In the genomic region with DNA sequence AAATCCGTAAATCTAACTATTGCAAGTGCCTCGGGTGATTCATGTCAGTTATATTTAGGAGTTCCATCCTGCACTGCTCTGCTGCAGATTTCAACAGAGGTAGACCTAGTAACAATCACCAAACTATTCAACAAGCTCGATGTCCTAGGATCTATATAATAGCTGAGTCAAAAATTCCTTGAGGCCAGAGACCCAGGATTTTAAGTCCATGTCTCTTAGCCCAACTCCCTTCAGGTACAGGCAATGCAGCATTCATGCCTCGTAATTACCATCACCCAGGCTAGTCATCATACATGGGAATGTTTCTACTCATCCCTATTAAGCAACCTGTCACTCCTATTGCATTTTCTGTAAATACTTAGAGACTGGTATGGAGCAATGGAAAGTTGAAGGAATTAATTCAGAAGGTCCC, we compare ENCODE assay signal across 1 cellular context.
TF ChIP-seq lines count a peak whose summit lies in the region.

No MANE protein-coding gene starts in this region.

TF ChIP-seq in A549, 52 proteins besides CTCF, POLR2A, EP300 and RAD21 (continued from another document):
- TF ChIP-seq ELK1 (IDR thresholded peaks at IDR 0.05; ENCODE audit: low read depth, low read length) (no peak), ESRRA (IDR thresholded peaks at IDR 0.05; ENCODE audit: borderline replicate concordance, low read length) (no peak), FOXS1 (CRISPR knock-in tag; IDR thresholded peaks at IDR 0.05) (no peak), PHF8 (IDR thresholded peaks at IDR 0.05; ENCODE audit: borderline replicate concordance, low read depth) (no peak), GATA3 (IDR thresholded peaks at IDR 0.05; ENCODE audit: borderline replicate concordance) (0 out of 2 replicates have a peak, but pooled peaks have one; percentile 23), HES2 (IDR thresholded peaks at IDR 0.05) (peak; percentile 86; the same call in 1 of the 2 replicates), RARB (CRISPR knock-in tag; IDR thresholded peaks at IDR 0.05) (no peak), MAFK (IDR thresholded peaks at IDR 0.05; ENCODE audit: partially characterized antibody) (peak; percentile 11), REST (IDR thresholded peaks at IDR 0.05) (no peak), HDAC2 (IDR thresholded peaks at IDR 0.05) (no peak), HOXA7 (CRISPR knock-in tag; IDR thresholded peaks at IDR 0.05) (no peak), JUN (IDR thresholded peaks at IDR 0.05) (peak; percentile 64 to 79), FOSB (CRISPR knock-in tag; IDR thresholded peaks at IDR 0.05) (no peak), MAZ (IDR thresholded peaks at IDR 0.05; ENCODE audit: borderline replicate concordance, low read depth, low read length) (no peak), NFE2L2 (conservative IDR thresholded peaks at IDR 0.05; ENCODE audit: low read length) (no peak), CBX2 (IDR thresholded peaks at IDR 0.05; ENCODE audit: borderline replicate concordance, low read depth) (no peak), HOXB13 (CRISPR knock-in tag; IDR thresholded peaks at IDR 0.05; ENCODE audit: low read depth) (no peak), ZC3H11A (IDR thresholded peaks at IDR 0.05) (no peak), MYC (IDR thresholded peaks at IDR 0.05; ENCODE audit: borderline replicate concordance, low read length) (no peak), TP53 (CRISPR knock-in tag; IDR thresholded peaks at IDR 0.05) (no peak)
- TF ChIP-seq, protein P1, sequence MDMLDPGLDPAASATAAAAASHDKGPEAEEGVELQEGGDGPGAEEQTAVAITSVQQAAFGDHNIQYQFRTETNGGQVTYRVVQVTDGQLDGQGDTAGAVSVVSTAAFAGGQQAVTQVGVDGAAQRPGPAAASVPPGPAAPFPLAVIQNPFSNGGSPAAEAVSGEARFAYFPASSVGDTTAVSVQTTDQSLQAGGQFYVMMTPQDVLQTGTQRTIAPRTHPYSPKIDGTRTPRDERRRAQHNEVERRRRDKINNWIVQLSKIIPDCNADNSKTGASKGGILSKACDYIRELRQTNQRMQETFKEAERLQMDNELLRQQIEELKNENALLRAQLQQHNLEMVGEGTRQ (IDR thresholded peaks at IDR 0.05), result no peak
TF ChIP-seq in A549: peak in this region for 11.
